ENCODE assay signal across 1 cellular context in genomic region chr9:126875780-126876510, GRCh38.
TF ChIP-seq lines count a peak whose summit lies in the region.

No MANE protein-coding gene starts in this region.

TF ChIP-seq in IMR-90, 13 proteins besides CTCF, POLR2A, EP300 and RAD21:
- no peak for TF ChIP-seq MAZ (IDR thresholded peaks at IDR 0.05; ENCODE audit: borderline replicate concordance, low read depth, low read length)
- no peak for TF ChIP-seq CHD1 (IDR thresholded peaks at IDR 0.05; ENCODE audit: low read depth, low read length)
- no peak for TF ChIP-seq ELK1 (IDR thresholded peaks at IDR 0.05; ENCODE audit: borderline replicate concordance, low read depth, low read length)
- TF ChIP-seq NFE2L2 (IDR thresholded peaks at IDR 0.05; ENCODE audit: low read depth, low read length): no peak
- no peak for TF ChIP-seq SMC3 (IDR thresholded peaks at IDR 0.05; ENCODE audit: low read depth, low read length)
- TF ChIP-seq BHLHE40 (IDR thresholded peaks at IDR 0.05; ENCODE audit: low read depth, low read length): no peak
- TF ChIP-seq MAFK (IDR thresholded peaks at IDR 0.05; ENCODE audit: low read depth, low read length): peak; percentile 77
- TF ChIP-seq MXI1 (IDR thresholded peaks at IDR 0.05; ENCODE audit: borderline replicate concordance, low read depth, low read length): no peak
